ENCODE assay signal across 8 cellular contexts in genomic region chr17:76452646-76453430, GRCh38. TPM values are rescaled to one million over a fixed set of nuclear protein-coding genes. Genes with fewer than 3 reads are reported as not detected.
DNase-seq lines count a peak whose midpoint lies in the region; ATAC-seq, FAIRE-seq and TF ChIP-seq lines count a peak whose summit lies in the region.

Gene UBE2O (minus strand): TSS chr17:76453152. CDS start chr17:76453141, 11 bp downstream.

- H3K9ac ChIP-seq in HepG2 (ENCODE audit: insufficient read depth, low read depth, low read length): peak within 1 kb of the TSS; percentile 91

- H2AFZ ChIP-seq in HepG2 (ENCODE audit: low read length): no peak within 1 kb of the TSS

- peak within 1 kb of the TSS; percentile 67 for H3K27ac ChIP-seq in HepG2 (ENCODE audit: extremely low read length, insufficient read depth, low read length)

- H3K36me3 ChIP-seq in HepG2 (replicated peaks in 1 of 2; ENCODE audit: control insufficient read depth in 1 of 2, insufficient read depth in 2 of 2, low read length in 2 of 2): peaks cover 0 to 4% of the 10 kb centered on the region in 2 experiments; a peak in 2 of 5 replicates

- BruUV-seq in HepG2 (replicated peaks; lab: Mats Ljungman, UMichigan): no TSS peak

- peak within 1 kb of the TSS; percentile 84 to 97 (median 92) for H3K4me3 ChIP-seq in HepG2 (replicated peaks in 1 of 3; ENCODE audit: insufficient read depth in 1 of 3, low read depth in 2 of 3, low read length in 3 of 3)

- in situ Hi-C loops in HepG2 (cut with HindIII; ENCODE audit: extremely low pct_ligation_motif_present, low pct_unique_long_range_greater_than_20kb): loop anchor here (5.0 kb wide), 1 partner anchor 51 kb away; no protein-coding TSS in a partner anchor

- no peaks in the 10 kb centered on the region for H3K9me3 ChIP-seq in HepG2 (ENCODE audit: low read length)

- POLR2A ChIA-PET in HepG2 (lab: Yijun Ruan, JAX): interaction anchor here (1.0 to 3.1 kb wide), 5 partner anchors 11 to 72 kb away, joined by 3 to 26 read pairs (median 3); partner anchors contain the start of genes RHBDF2 and SPHK1

- H3K27me3 ChIP-seq in HepG2 (ENCODE audit: control insufficient read depth in 1 of 2, insufficient read depth in 2 of 2, low read length in 2 of 2): no peaks in the 10 kb centered on the region; a peak in 1 of 5 replicates

- peak; percentile 42; the same call in 1 of the 2 replicates for TF ChIP-seq RAD21 in HepG2 (CRISPR knock-in tag; IDR thresholded peaks at IDR 0.05)

- intact Hi-C loops in HepG2 (cut with micrococcal nuclease; ENCODE audit: unreplicated experiment): loop anchor here (2.0 kb wide), 1 partner anchor 26 kb away; no protein-coding TSS in a partner anchor

- under 1% methylated on average over 32 of the region's 103 CpGs for WGBS in HepG2 (ENCODE audit: low lambda C conversion rate)

- H3K4me1 ChIP-seq in HepG2 (ENCODE audit: insufficient read depth, low read length): peaks cover 42% of the 10 kb centered on the region

- H4K20me1 ChIP-seq in HepG2 (ENCODE audit: insufficient read depth, low read length): peaks cover 36% of the 10 kb centered on the region

- FAIRE-seq in HepG2 (lab: Jason Lieb, UNC): no peak

- peaks cover 46% of the 10 kb centered on the region for H3K79me2 ChIP-seq in HepG2 (ENCODE audit: insufficient read depth, low read length)

- ATAC-seq in GM19043 (IDR thresholded peaks at IDR 0.05; ENCODE audit: low read depth, unreplicated experiment) (peak; percentile 85), HG03432 (IDR thresholded peaks at IDR 0.05; ENCODE audit: unreplicated experiment) (peak; percentile 88), HepG2 (peak; percentile 92)

- peak in 1 of 2 experiments; percentile 90; a peak in 2 of 4 replicates for TF ChIP-seq POLR2A in HepG2 (IDR thresholded peaks at IDR 0.05; ENCODE audit: insufficient read depth in 1 of 2, low read depth in 2 of 2, low read length in 2 of 2)

- TF ChIP-seq CTCF in HepG2 (CRISPR knock-in tag; IDR thresholded peaks at IDR 0.05): peak; percentile 87

- CTCF ChIA-PET in HepG2 (lab: Yijun Ruan, JAX; ENCODE audit: low intra/inter-chr PET ratio, low total read pairs): interaction anchor here (1.3 kb wide), 1 partner anchor 44 kb away, joined by 4 read pairs; no protein-coding TSS in a partner anchor

- TF ChIP-seq EP300 in HepG2 (IDR thresholded peaks at IDR 0.05; ENCODE audit: low read depth in 2 of 2, low read length in 2 of 2) (no peak), HepG2 (CRISPR knock-in tag; IDR thresholded peaks at IDR 0.05; ENCODE audit: borderline replicate concordance) (no peak)

- DNase-seq in AML-193 (lab: John Stamatoyannopoulos, UW): peak; percentile 84 to 90
- DNase-seq in NCI-H510A (lab: John Stamatoyannopoulos, UW): peak; percentile 88
- DNase-seq in activated CD4-positive, alpha-beta T cell treated with anti-CD3 and anti-CD28 coated beads for 48 hours: peak; percentile 95
- peak; percentile 85 for DNase-seq in dedifferentiated amniotic fluid mesenchymal stem cell (ENCODE audit: extremely low spot score)
- DNase-seq in HepG2 (ENCODE audit: low spot score): peak; percentile 83
- peak; percentile 93 to 95 for DNase-seq in stimulated activated CD4-positive, alpha-beta T cell treated with anti-CD3 and anti-CD28 coated beads, Interleukin-2, amount 100 ng/mL, for 48 hours

- peak within 1 kb of the TSS; percentile 92 for H3K4me2 ChIP-seq in HepG2 (ENCODE audit: low read depth, low read length)

TF ChIP-seq in HepG2, 621 proteins besides CTCF, POLR2A, EP300 and RAD21 (continues in another document):
- TF ChIP-seq MED8 (CRISPR knock-in tag; IDR thresholded peaks at IDR 0.05; ENCODE audit: insufficient replicate concordance): no peak
- TF ChIP-seq RFX5 (IDR thresholded peaks at IDR 0.05; ENCODE audit: low read depth, low read length): peak; percentile 49; the same call in 1 of the 2 replicates
- peak; percentile 79 for TF ChIP-seq HNRNPK (IDR thresholded peaks at IDR 0.05; ENCODE audit: low read depth, low read length, poor library complexity, severe bottlenecking)
- no peak for TF ChIP-seq TCF7L2 (IDR thresholded peaks at IDR 0.05; ENCODE audit: low read depth, low read length)
- TF ChIP-seq, protein P1, sequence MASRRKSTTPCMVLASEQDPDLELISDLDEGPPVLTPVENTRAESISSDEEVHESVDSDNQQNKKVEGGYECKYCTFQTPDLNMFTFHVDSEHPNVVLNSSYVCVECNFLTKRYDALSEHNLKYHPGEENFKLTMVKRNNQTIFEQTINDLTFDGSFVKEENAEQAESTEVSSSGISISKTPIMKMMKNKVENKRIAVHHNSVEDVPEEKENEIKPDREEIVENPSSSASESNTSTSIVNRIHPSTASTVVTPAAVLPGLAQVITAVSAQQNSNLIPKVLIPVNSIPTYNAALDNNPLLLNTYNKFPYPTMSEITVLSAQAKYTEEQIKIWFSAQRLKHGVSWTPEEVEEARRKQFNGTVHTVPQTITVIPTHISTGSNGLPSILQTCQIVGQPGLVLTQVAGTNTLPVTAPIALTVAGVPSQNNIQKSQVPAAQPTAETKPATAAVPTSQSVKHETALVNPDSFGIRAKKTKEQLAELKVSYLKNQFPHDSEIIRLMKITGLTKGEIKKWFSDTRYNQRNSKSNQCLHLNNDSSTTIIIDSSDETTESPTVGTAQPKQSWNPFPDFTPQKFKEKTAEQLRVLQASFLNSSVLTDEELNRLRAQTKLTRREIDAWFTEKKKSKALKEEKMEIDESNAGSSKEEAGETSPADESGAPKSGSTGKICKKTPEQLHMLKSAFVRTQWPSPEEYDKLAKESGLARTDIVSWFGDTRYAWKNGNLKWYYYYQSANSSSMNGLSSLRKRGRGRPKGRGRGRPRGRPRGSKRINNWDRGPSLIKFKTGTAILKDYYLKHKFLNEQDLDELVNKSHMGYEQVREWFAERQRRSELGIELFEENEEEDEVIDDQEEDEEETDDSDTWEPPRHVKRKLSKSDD (CRISPR knock-in tag; IDR thresholded peaks at IDR 0.05; ENCODE audit: low read depth): peak; percentile 71; the same call in 1 of the 2 replicates
- TF ChIP-seq JUND (CRISPR knock-in tag; IDR thresholded peaks at IDR 0.05): no peak
- peak; percentile 40; the same call in 1 of the 2 replicates for TF ChIP-seq ZNF143 (CRISPR knock-in tag; IDR thresholded peaks at IDR 0.05)
- no peak for TF ChIP-seq HHEX (CRISPR knock-in tag; IDR thresholded peaks at IDR 0.05)
- TF ChIP-seq SMARCC2 (IDR thresholded peaks at IDR 0.05): no peak
- TF ChIP-seq CEBPG (CRISPR knock-in tag; IDR thresholded peaks at IDR 0.05): no peak
- TF ChIP-seq, protein P2, sequence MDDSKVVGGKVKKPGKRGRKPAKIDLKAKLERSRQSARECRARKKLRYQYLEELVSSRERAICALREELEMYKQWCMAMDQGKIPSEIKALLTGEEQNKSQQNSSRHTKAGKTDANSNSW (CRISPR knock-in tag; IDR thresholded peaks at IDR 0.05; ENCODE audit: borderline replicate concordance): no peak
- no peak for TF ChIP-seq CENPBD1 (CRISPR knock-in tag; IDR thresholded peaks at IDR 0.05; ENCODE audit: borderline replicate concordance, low read depth)
- peak; percentile 83; the same call in 1 of the 2 replicates for TF ChIP-seq MAZ (IDR thresholded peaks at IDR 0.05; ENCODE audit: borderline replicate concordance, low read depth, low read length)
- TF ChIP-seq MAZ (CRISPR knock-in tag; IDR thresholded peaks at IDR 0.05; ENCODE audit: low read depth): peak; percentile 82; the same call in 1 of the 2 replicates
- no peak for TF ChIP-seq SOX6 (IDR thresholded peaks at IDR 0.05)
- no peak; the same call in 1 of the 2 replicates for TF ChIP-seq SOX6 (CRISPR knock-in tag; IDR thresholded peaks at IDR 0.05)
- TF ChIP-seq THAP11 (CRISPR knock-in tag; IDR thresholded peaks at IDR 0.05): peak; percentile 54; the same call in 1 of the 2 replicates
- TF ChIP-seq TBL1XR1 (IDR thresholded peaks at IDR 0.05; ENCODE audit: borderline replicate concordance, low read length, partially characterized antibody): no peak

RNA-seq across cellular contexts. Expression of gene UBE2O, which starts in this region (rescaled TPM):
- total RNA-seq in HepG2 (2016; rRNA removed; fragmentation: Illumina TruSeq; extraction: Trizol): 21.5 and 22.3 TPM in 2 replicates
- total RNA-seq in HepG2 (2016; cell fraction: cytosol; rRNA removed; fragmentation: Illumina TruSeq; extraction: Trizol; ENCODE audit: low read depth): 2.7 and 3.0 TPM in 2 replicates
- 22.1 and 22.5 TPM in 2 replicates for total RNA-seq in HepG2 (2016; cell fraction: insoluble cytoplasmic fraction; rRNA removed; fragmentation: Illumina TruSeq; extraction: Trizol)
- total RNA-seq in HepG2 (2016; cell fraction: membrane; rRNA removed; fragmentation: Illumina TruSeq; extraction: Trizol): 7.2 and 8.1 TPM in 2 replicates
- 23.0 and 27.1 TPM in 2 replicates for total RNA-seq in HepG2 (2016; cell fraction: nucleus; rRNA removed; fragmentation: Illumina TruSeq; extraction: Trizol)
- 23.5 and 30.4 TPM in 2 replicates for polyA plus RNA-seq in HepG2 (2011; rRNA removed)
- 11.6 and 11.8 TPM in 2 replicates for polyA plus RNA-seq in HepG2 (2011; cell fraction: cytosol; rRNA removed)
- polyA plus RNA-seq in HepG2 (2011; cell fraction: nucleus; rRNA removed): 87.2 and 93.5 TPM in 2 replicates
- polyA plus RNA-seq in HepG2 (2012): 28.0 and 29.8 TPM in 2 replicates
- polyA plus RNA-seq in HepG2 (2016; cell fraction: cytosol; fragmentation: Illumina TruSeq; extraction: Trizol; ENCODE audit: low read depth): 0.86 and 0.95 TPM in 2 replicates
- 15.3 and 21.2 TPM in 2 replicates for polyA plus RNA-seq in HepG2 (2016; cell fraction: insoluble cytoplasmic fraction; fragmentation: Illumina TruSeq; extraction: Trizol; ENCODE audit: low read depth)
- 2.1 and 3.0 TPM in 2 replicates for polyA plus RNA-seq in HepG2 (2016; cell fraction: membrane; fragmentation: Illumina TruSeq; extraction: Trizol; ENCODE audit: low read depth)
- polyA plus RNA-seq in HepG2 (2016; cell fraction: nucleus; fragmentation: Illumina TruSeq; extraction: Trizol; ENCODE audit: insufficient read depth, low read depth): 66.1 and 73.3 TPM in 2 replicates
- polyA minus RNA-seq in HepG2 (2011; rRNA and poly(A)+ RNA removed; ENCODE audit: low replicate concordance): 39.5 and 89.3 TPM in 2 replicates
- 31.1 and 31.4 TPM in 2 replicates for polyA minus RNA-seq in HepG2 (2011; cell fraction: cytosol; rRNA and poly(A)+ RNA removed)
- polyA minus RNA-seq in HepG2 (2011; cell fraction: nucleus; rRNA and poly(A)+ RNA removed): 27.4 and 30.3 TPM in 2 replicates

Comparison
In these comparisons a context has a peak if more than half of its experiments do, and no peak if none do; other contexts are left out.
1. Peak in every context shown above with its lines: DNase-seq, ATAC-seq, H3K4me3 ChIP-seq and H3K27ac ChIP-seq.